In the genomic region with DNA sequence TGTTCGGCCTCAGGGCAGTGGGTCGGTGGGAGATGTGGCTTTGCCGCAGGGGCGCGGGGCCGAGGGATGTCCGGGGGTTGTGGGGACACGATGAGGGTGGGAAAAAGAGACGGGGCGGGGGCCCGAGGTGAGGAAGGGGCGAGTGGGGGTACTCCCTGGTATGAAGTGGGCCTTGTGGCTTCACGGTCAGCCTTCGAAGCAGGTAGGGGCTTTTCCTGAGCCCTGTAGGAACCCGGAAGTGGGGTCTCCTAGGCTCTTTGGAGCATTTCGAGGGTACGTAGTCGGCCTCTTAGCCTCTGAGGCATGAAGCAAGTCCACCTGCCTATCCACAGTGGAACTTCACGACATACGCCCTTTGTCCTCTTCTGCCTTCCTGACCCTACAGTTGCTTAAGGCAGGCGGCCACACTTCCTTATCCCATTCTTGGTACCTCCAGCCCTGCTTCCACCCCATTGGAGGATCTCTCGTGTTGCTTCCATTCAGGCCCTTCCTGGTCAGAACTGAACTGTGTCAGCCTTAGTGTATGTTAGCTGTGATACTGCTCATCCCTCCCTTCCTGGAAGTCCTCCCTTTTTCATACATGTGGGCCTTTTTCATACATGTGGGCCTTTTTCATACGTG, we compare ENCODE assay signal across 8 cellular contexts.
DNase-seq lines count a peak whose midpoint lies in the region; ATAC-seq lines count a peak whose summit lies in the region.

No MANE protein-coding gene starts in this region.

- peak overlapping the region; percentile 100 for H3K27ac Mint-ChIP-seq in activated T-cell treated with anti-CD3 and anti-CD28 coated beads, Interleukin-2, amount 50 U/mL, for 24 hours

- H3K36me3 Mint-ChIP-seq in activated T-cell treated with anti-CD3 and anti-CD28 coated beads, Interleukin-2, amount 50 U/mL, for 24 hours (ENCODE audit: low read depth) = peaks cover 95% of the 10 kb centered on the region

- peaks cover 2% of the 10 kb centered on the region; the same call in 1 of the 2 replicates for H3K4me1 ChIP-seq in iPS DF 6.9 (ENCODE audit: control insufficient read depth, insufficient read depth, low read length)

- peak overlapping the region; percentile 100 for H3K27ac ChIP-seq in angular gyrus (ENCODE audit: low read depth, low read length)
- no peak overlapping the region for H3K27ac ChIP-seq in iPS DF 6.9 (ENCODE audit: low read length)
- H3K27ac ChIP-seq in skin epidermis = peak overlapping the region; percentile 79 to 100 (median 98)

- H3K4me3 ChIP-seq in iPS DF 6.9 (ENCODE audit: low read length) (peak overlapping the region; percentile 80), skin epidermis (peak overlapping the region; percentile 87 to 98 (median 90))

- ATAC-seq in HG02610 (IDR thresholded peaks at IDR 0.05; ENCODE audit: unreplicated experiment) = no peak

- peaks cover 13% of the 10 kb centered on the region for H3K36me3 ChIP-seq in iPS DF 6.9 (ENCODE audit: control insufficient read depth, insufficient read depth, low read length)

- H3K9me3 Mint-ChIP-seq in activated T-cell treated with anti-CD3 and anti-CD28 coated beads, Interleukin-2, amount 50 U/mL, for 24 hours = no peaks in the 10 kb centered on the region

- H3K27me3 ChIP-seq in iPS DF 6.9 (ENCODE audit: control insufficient read depth, insufficient read depth, low read length) = no peaks in the 10 kb centered on the region

- DNase-seq in activated T-cell treated with anti-CD3 and anti-CD28 coated beads, Interleukin-2, amount 50 U/mL, for 24 hours = peak; percentile 63
- no peak for DNase-seq in activated T-cell treated with anti-CD3 and anti-CD28 coated beads, Interleukin-2, amount 50 U/mL, for 1 hour
- peak; percentile 42 for DNase-seq in NCI-H226
- no peak for DNase-seq in iPS DF 6.9 (ENCODE audit: low read depth, low spot score)
- no peak for DNase-seq in amygdala (lab: John Stamatoyannopoulos, UW)

- WGBS in iPS DF 6.9 (ENCODE audit: insufficient coverage, insufficient read length) = no CpG with 5 or more reads among the region's 23 CpGs

- peak overlapping the region; percentile 96 for H3K4me3 Mint-ChIP-seq in activated T-cell treated with anti-CD3 and anti-CD28 coated beads, Interleukin-2, amount 50 U/mL, for 24 hours

- H3K4me1 Mint-ChIP-seq in activated T-cell treated with anti-CD3 and anti-CD28 coated beads, Interleukin-2, amount 50 U/mL, for 24 hours (ENCODE audit: low read depth) = peaks cover 69% of the 10 kb centered on the region

- H3K9me3 ChIP-seq in iPS DF 6.9 (ENCODE audit: control insufficient read depth, insufficient read depth, low read length) = no peaks in the 10 kb centered on the region

- no peaks in the 10 kb centered on the region for H3K27me3 Mint-ChIP-seq in activated T-cell treated with anti-CD3 and anti-CD28 coated beads, Interleukin-2, amount 50 U/mL, for 24 hours

Comparison
In these comparisons a context has a peak if more than half of its experiments do, and no peak if none do; other contexts are left out.
1. DNase-seq: peak in activated T-cell treated with anti-CD3 and anti-CD28 coated beads, Interleukin-2, amount 50 U/mL, for 24 hours (single experiment) and NCI-H226 (single experiment); none in activated T-cell treated with anti-CD3 and anti-CD28 coated beads, Interleukin-2, amount 50 U/mL, for 1 hour (single experiment), iPS DF 6.9 (single experiment) and amygdala (0 of 56).